ENCODE assay signal across 14 cellular contexts in genomic region chr10:28806481-28806880, GRCh38.
DNase-seq lines count a peak whose midpoint lies in the region; ATAC-seq and FAIRE-seq lines count a peak whose summit lies in the region.
"Had no signal": no experiment of that assay in that cellular context is flagged by ENCODE, and none has a peak within 500 bp of the region (broad histone marks: within the 10 kb centered on the region; RNA-seq: fewer than 3 reads in every experiment).

No MANE protein-coding gene starts in this region.

- ATAC-seq in sciatic nerve (peak; percentile 50), HG03520 (IDR thresholded peaks at IDR 0.05; ENCODE audit: unreplicated experiment) (no peak), GM18861 (IDR thresholded peaks at IDR 0.05; ENCODE audit: unreplicated experiment) (no peak), GM19324 (IDR thresholded peaks at IDR 0.05; ENCODE audit: low FRiP score, unreplicated experiment) (no peak)
- ATAC-seq: GM12878 had no signal

- intact Hi-C loops in sciatic nerve (cut with DNase I), result no loop called here

- FAIRE-seq in GM19239 (lab: Jason Lieb, UNC) (peak; percentile 44), endometrium (lab: Jason Lieb, UNC) (peak; percentile 60)
- FAIRE-seq: GM12878, urothelium cell line had no signal

- DNase-seq in GM19239 (ENCODE audit: insufficient read length, low spot score) (no peak), left kidney (ENCODE audit: low read depth, low spot score) (peak; percentile 52), sciatic nerve (ENCODE audit: low spot score) (no peak), SIG-M5 treated with dmso at 0.1 percent for 504 hours (lab: John Stamatoyannopoulos, UW; ENCODE audit: unreplicated experiment) (no peak)
- DNase-seq: activated CD4-positive, alpha-beta T cell treated with anti-CD3 and anti-CD28 coated beads for 4 hours; activated T-cell treated with anti-CD3 and anti-CD28 coated beads for 4 hours; EL; NCI-H2107 had no signal
